33 cellular contexts compared by ENCODE assay signal in genomic region chr5:123827811-123828210, GRCh38.
"Had no signal": no experiment of that assay in that cellular context is flagged by ENCODE, and none has a peak within 500 bp of the region (broad histone marks: within the 10 kb centered on the region; RNA-seq: fewer than 3 reads in every experiment).

No MANE protein-coding gene starts in this region.

- H3K9me3 ChIP-seq: adrenal gland, body of pancreas had no signal

- DNase-seq: activated effector memory CD4-positive, alpha-beta T cell treated with anti-CD3 and anti-CD28 coated beads, Interleukin-2, amount 50 U/mL, for 16 hours; activated effector memory CD4-positive, alpha-beta T cell treated with Interleukin-2 at 50 U/mL for 16 hours; activated gamma-delta T cell; activated gamma-delta T cell treated with Interleukin-2 at 50 U/mL for 16 hours; activated naive CD4-positive, alpha-beta T cell; activated naive CD4-positive, alpha-beta T cell treated with anti-CD3 and anti-CD28 coated beads for 36 hours; activated naive CD4-positive, alpha-beta T cell treated with anti-CD3 and anti-CD28 coated beads, Interleukin-2, amount 10 ng/mL, durations not matched to agents 7 days and 5 days; activated naive CD4-positive, alpha-beta T cell treated with anti-CD3 and anti-CD28 coated beads, Interleukin-2, amount 50 U/mL, for 16 hours; activated naive CD4-positive, alpha-beta T cell treated with Interleukin-2 at 50 U/mL for 16 hours; activated naive CD8-positive, alpha-beta T cell treated with anti-CD3 and anti-CD28 coated beads for 36 hours; activated naive CD8-positive, alpha-beta T cell treated with anti-CD3 and anti-CD28 coated beads, Interleukin-2, amount 10 ng/mL, durations not matched to agents 7 days and 5 days; activated naive CD8-positive, alpha-beta T cell treated with anti-CD3 and anti-CD28 coated beads, Interleukin-2, amount 50 U/mL, for 24 hours; activated T-cell treated with anti-CD3 and anti-CD28 coated beads for 4 hours; activated T-cell treated with anti-CD3 and anti-CD28 coated beads, Interleukin-2, amount 50 U/mL, for 1 hour; activated T-cell treated with anti-CD3 and anti-CD28 coated beads, Interleukin-2, amount 50 U/mL, for 24 hours; activated T-cell treated with anti-CD3 and anti-CD28 coated beads, Interleukin-2, amount 50 U/mL, for 4 hours; activated T-cell treated with anti-CD3 and anti-CD28 coated beads, Interleukin-2, amount 50 U/mL, for 48 hours; activated T-cell treated with anti-CD3 and anti-CD28 coated beads, Interleukin-2, amount 50 U/mL, for 72 hours; adrenal gland; amniotic stem cell; amygdala; anterior cingulate cortex; aorta; body of pancreas; brain microvascular endothelial cell; caudate nucleus; central memory CD4-positive, alpha-beta T cell; cerebellar nuclear complex had no signal

- FAIRE-seq: astrocyte had no signal

- H3K4me1 ChIP-seq: adrenal gland, ascending aorta, body of pancreas had no signal

- H3K27ac ChIP-seq: adrenal gland, ascending aorta, body of pancreas, brain microvascular endothelial cell, cardiac muscle cell had no signal

- H3K4me3 ChIP-seq: adrenal gland, ascending aorta, body of pancreas, cardiac muscle cell had no signal

- H3K36me3 ChIP-seq: adrenal gland, ascending aorta, brain microvascular endothelial cell, cardiac muscle cell had no signal

- H3K27me3 ChIP-seq: adrenal gland, ascending aorta, body of pancreas, brain microvascular endothelial cell, cardiac muscle cell had no signal

- ATAC-seq: activated naive CD4-positive, alpha-beta T cell treated with anti-CD3 and anti-CD28 coated beads, Interleukin-2, amount 50 U/mL, for 72 hours; activated naive CD8-positive, alpha-beta T cell treated with anti-CD3 and anti-CD28 coated beads, Interleukin-2, amount 50 U/mL, for 24 hours; activated T-cell treated with anti-CD3 and anti-CD28 coated beads, Interleukin-2, amount 50 U/mL, for 4 hours; activated T-cell treated with anti-CD3 and anti-CD28 coated beads, Interleukin-2, amount 50 U/mL, for 72 hours; activated T-helper 17 cell treated with anti-CD3 and anti-CD28 coated beads, Interleukin-2, amount 50 U/mL, for 72 hours; body of pancreas had no signal
